ENCODE assay signal across 17 cellular contexts in the genomic region with DNA sequence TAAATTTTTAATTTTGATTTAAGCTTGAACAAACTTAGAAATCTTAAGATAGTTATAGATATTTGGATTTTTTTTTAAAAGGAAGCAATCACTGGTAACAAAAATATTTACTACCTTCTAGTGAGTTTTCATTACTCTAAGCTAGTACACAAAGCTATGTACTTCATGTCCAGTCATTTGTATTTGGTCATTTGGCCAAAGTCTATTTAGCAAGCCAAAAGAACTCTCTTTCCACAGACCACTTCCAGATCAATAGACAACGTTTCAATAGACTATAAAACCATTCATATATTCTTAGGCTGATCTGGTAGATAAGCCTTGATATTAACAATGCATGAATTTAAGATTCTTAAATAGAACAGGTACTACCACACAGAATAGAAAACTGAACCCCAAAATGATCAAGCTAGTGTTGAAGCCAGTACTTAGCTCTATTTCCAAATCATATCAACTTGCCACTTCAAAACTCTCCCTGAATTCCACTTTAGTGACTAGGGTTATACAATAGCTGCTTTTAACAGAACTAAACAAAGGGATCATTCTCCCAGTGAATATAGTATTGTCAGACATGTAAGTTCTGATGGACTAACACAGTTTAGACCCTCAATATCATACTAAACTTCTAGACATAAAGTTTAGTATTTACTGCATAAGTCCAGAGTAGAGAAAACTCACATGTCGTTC. TPM values are rescaled to one million over a fixed set of nuclear protein-coding genes. Genes with fewer than 3 reads are reported as not detected.
DNase-seq lines count a peak whose midpoint lies in the region; ATAC-seq and TF ChIP-seq lines count a peak whose summit lies in the region.
"Had no signal": no experiment of that assay in that cellular context is flagged by ENCODE, and none has a peak within 500 bp of the region (broad histone marks: within the 10 kb centered on the region; RNA-seq: fewer than 3 reads in every experiment).

No MANE protein-coding gene starts in this region.

- CTCF ChIA-PET in mammary epithelial cell (lab: Charles Lee; ENCODE audit: low non-redundant PET) (no interaction called here), MCF 10A (lab: Yijun Ruan, JAX) (interaction anchor here (0.6 to 1.3 kb wide), 3 partner anchors 12 to 507 kb away, joined by 3 to 4 read pairs (median 3); no protein-coding TSS in a partner anchor)
- CTCF ChIA-PET in activated naive CD4-positive, alpha-beta T cell treated with anti-CD3 and anti-CD28 coated beads for 36 hours (lab: Charles Lee) = interaction anchor here (0.9 kb wide), 1 partner anchor 112 kb away, joined by 4 read pairs; no protein-coding TSS in a partner anchor

- intact Hi-C loops in mammary epithelial cell (cut with micrococcal nuclease) = no loop called here
- intact Hi-C loops in MCF 10A (cut with micrococcal nuclease) = no loop called here
- intact Hi-C loops in right lobe of liver (cut with DNase I) = no loop called here
- intact Hi-C loops in activated naive CD4-positive, alpha-beta T cell treated with anti-CD3 and anti-CD28 coated beads for 36 hours (cut with micrococcal nuclease) = no loop called here

- H3K4me3 ChIP-seq in mammary epithelial cell (replicated peaks in 1 of 3; ENCODE audit: insufficient read depth in 1 of 3, low read depth in 2 of 3, low read length in 3 of 3) = no peak overlapping the region
- no peak overlapping the region for H3K4me3 ChIP-seq in right lobe of liver
- H3K4me3 ChIP-seq: BLaER1 treated with 17β-estradiol and CSF1 and Interleukin-3, amounts not matched to agents 10 nM and 100 nM; HAP-1 had no signal

- no peaks in the 10 kb centered on the region for H4K20me1 ChIP-seq in mammary epithelial cell (ENCODE audit: insufficient read depth, low read length)
- H4K20me1 ChIP-seq: BLaER1 treated with 17β-estradiol and CSF1 and Interleukin-3, amounts not matched to agents 10 nM and 100 nM had no signal

- DNase-seq in mammary epithelial cell = peak; percentile 15
- no peak for DNase-seq in MCF 10A (ENCODE audit: unreplicated experiment)
- DNase-seq in foreskin melanocyte = peak; percentile 77
- DNase-seq in right lobe of liver = no peak
- no peak for DNase-seq in activated naive CD4-positive, alpha-beta T cell treated with anti-CD3 and anti-CD28 coated beads for 36 hours
- no peak for DNase-seq in GM13976 (ENCODE audit: low spot score)
- DNase-seq: 8988T; AML-193; Calu3; CD4-positive, CD25-positive, alpha-beta regulatory T cell; DMS 273 treated with DMSO at 0.1 percent for 48 hours; DMS79; GOT3 had no signal

- ATAC-seq in right lobe of liver (peak; percentile 64 to 91 (median 82)), HG03097 (IDR thresholded peaks at IDR 0.05; ENCODE audit: low FRiP score, unreplicated experiment) (no peak), GM21786 (IDR thresholded peaks at IDR 0.05; ENCODE audit: unreplicated experiment) (no peak)

- H3K4me3 Mint-ChIP-seq in MCF 10A (ENCODE audit: unreplicated experiment) = no peak overlapping the region
- H3K4me3 Mint-ChIP-seq in activated naive CD4-positive, alpha-beta T cell treated with anti-CD3 and anti-CD28 coated beads for 36 hours = no peak overlapping the region
- H3K4me3 Mint-ChIP-seq: CD4-positive, CD25-positive, alpha-beta regulatory T cell had no signal

- peak overlapping the region; percentile 5 for H3K4me2 ChIP-seq in mammary epithelial cell (ENCODE audit: insufficient read depth, low read depth, low read length)
- H3K4me2 ChIP-seq: BLaER1 treated with 17β-estradiol and CSF1 and Interleukin-3, amounts not matched to agents 10 nM and 100 nM had no signal

- H3K36me3 Mint-ChIP-seq in MCF 10A (ENCODE audit: insufficient read depth, unreplicated experiment) = peaks cover 58% of the 10 kb centered on the region
- H3K36me3 Mint-ChIP-seq in activated naive CD4-positive, alpha-beta T cell treated with anti-CD3 and anti-CD28 coated beads for 36 hours (ENCODE audit: low read depth) = peaks cover 20% of the 10 kb centered on the region

- H3K27me3 ChIP-seq in mammary epithelial cell (ENCODE audit: insufficient read depth, low read length) (no peaks in the 10 kb centered on the region), right lobe of liver (no peaks in the 10 kb centered on the region)
- H3K27me3 ChIP-seq: BLaER1 treated with 17β-estradiol and CSF1 and Interleukin-3, amounts not matched to agents 10 nM and 100 nM had no signal

- TF ChIP-seq CTCF in mammary epithelial cell (conservative IDR thresholded peaks at IDR 0.05 in 1 of 2, IDR thresholded peaks at IDR 0.05 in 1 of 2; ENCODE audit: extremely low read depth in 1 of 2, insufficient read depth in 1 of 2, low read depth in 1 of 2, low read length in 2 of 2) (no peak), MCF 10A (IDR thresholded peaks at IDR 0.05; ENCODE audit: unreplicated experiment) (no peak), right lobe of liver (IDR thresholded peaks at IDR 0.05) (no peak), GM13976 (IDR thresholded peaks at IDR 0.05; ENCODE audit: borderline replicate concordance, control extremely low read depth, extremely low read depth, insufficient read depth, missing control alignments) (no peak)

- H3K27ac ChIP-seq in mammary epithelial cell (ENCODE audit: insufficient read depth, low read depth, low read length) (no peak overlapping the region), right lobe of liver (peak overlapping the region in 1 of 3 donors; percentile 15)
- H3K27ac ChIP-seq: BLaER1 treated with 17β-estradiol and CSF1 and Interleukin-3, amounts not matched to agents 10 nM and 100 nM had no signal

- dilution Hi-C loops in mammary epithelial cell (cut with HindIII; ENCODE audit: low sequenced_read_pairs) = no loop called here

- peaks cover 21% of the 10 kb centered on the region for H3K36me3 ChIP-seq in mammary epithelial cell (ENCODE audit: insufficient read depth, low read length)
- no peaks in the 10 kb centered on the region for H3K36me3 ChIP-seq in right lobe of liver

- POLR2A ChIA-PET in MCF 10A (lab: Yijun Ruan, JAX) = interaction anchor here (0.6 to 3.4 kb wide), 6 partner anchors 10 to 224 kb away, joined by 3 to 14 read pairs (median 3); no protein-coding TSS in a partner anchor

- H3K4me1 Mint-ChIP-seq in MCF 10A (ENCODE audit: insufficient read depth, unreplicated experiment) = no peaks in the 10 kb centered on the region
- H3K4me1 Mint-ChIP-seq in activated naive CD4-positive, alpha-beta T cell treated with anti-CD3 and anti-CD28 coated beads for 36 hours (ENCODE audit: low read depth) = no peaks in the 10 kb centered on the region

- H3K79me2 ChIP-seq in mammary epithelial cell (ENCODE audit: insufficient read depth, low read length) = peaks cover 20% of the 10 kb centered on the region

- TF ChIP-seq POLR2A in right lobe of liver (IDR thresholded peaks at IDR 0.05) = no peak

- in situ Hi-C loops in mammary epithelial cell (cut with MboI; ENCODE audit: low sequenced_read_pairs in 2 of 2) (no loop called here), GM13976 (cut with MboI; ENCODE audit: low sequenced_read_pairs, unreplicated experiment) (no loop called here)

- H3K4me1 ChIP-seq in mammary epithelial cell (ENCODE audit: insufficient read depth, low read length) (peaks cover 7% of the 10 kb centered on the region), right lobe of liver (no peaks in the 10 kb centered on the region)

- H3K9me3 ChIP-seq in mammary epithelial cell (replicated peaks; ENCODE audit: insufficient read depth, low read length) = no peaks in the 10 kb centered on the region
- no peaks in the 10 kb centered on the region for H3K9me3 ChIP-seq in right lobe of liver
- H3K9me3 ChIP-seq: BLaER1 treated with 17β-estradiol and CSF1 and Interleukin-3, amounts not matched to agents 10 nM and 100 nM; HAP-1 had no signal

- H3K27ac Mint-ChIP-seq in MCF 10A (ENCODE audit: low read depth, unreplicated experiment) = no peak overlapping the region
- no peak overlapping the region for H3K27ac Mint-ChIP-seq in activated naive CD4-positive, alpha-beta T cell treated with anti-CD3 and anti-CD28 coated beads for 36 hours
- H3K27ac Mint-ChIP-seq: CD4-positive, CD25-positive, alpha-beta regulatory T cell had no signal

- H3K27me3 Mint-ChIP-seq in MCF 10A (ENCODE audit: insufficient read depth, unreplicated experiment) = no peaks in the 10 kb centered on the region
- no peaks in the 10 kb centered on the region for H3K27me3 Mint-ChIP-seq in activated naive CD4-positive, alpha-beta T cell treated with anti-CD3 and anti-CD28 coated beads for 36 hours (ENCODE audit: low read depth)
- H3K27me3 Mint-ChIP-seq: CD4-positive, CD25-positive, alpha-beta regulatory T cell had no signal

- BruUV-seq in mammary epithelial cell (replicated peaks; lab: Mats Ljungman, UMichigan) (no TSS peak), MCF 10A (replicated peaks; lab: Mats Ljungman, UMichigan) (no TSS peak)

- 39% methylated on average over 2 of the region's 2 CpGs for WGBS in mammary epithelial cell (ENCODE audit: low coverage, missing lambda C conversion rate)
- WGBS in right lobe of liver (ENCODE audit: insufficient coverage, low coverage, low lambda C conversion rate, missing lambda C conversion rate) = 63% methylated on average over 2 of the region's 2 CpGs

- H2AFZ ChIP-seq in mammary epithelial cell (ENCODE audit: low read depth, low read length) = no peak overlapping the region

- no peak overlapping the region for H3K9ac ChIP-seq in mammary epithelial cell (ENCODE audit: insufficient read depth, low read length)
- H3K9ac ChIP-seq: BLaER1 treated with 17β-estradiol and CSF1 and Interleukin-3, amounts not matched to agents 10 nM and 100 nM had no signal

- H3K9me3 Mint-ChIP-seq in MCF 10A (ENCODE audit: unreplicated experiment) = no peaks in the 10 kb centered on the region
- H3K9me3 Mint-ChIP-seq in activated naive CD4-positive, alpha-beta T cell treated with anti-CD3 and anti-CD28 coated beads for 36 hours = no peaks in the 10 kb centered on the region
- H3K9me3 Mint-ChIP-seq: CD4-positive, CD25-positive, alpha-beta regulatory T cell had no signal

RNA-seq across cellular contexts. Expression of a gene that starts 21.7 kb away (rescaled TPM):
- total RNA-seq in mammary epithelial cell (10 to 100 TPM; 17.2 to 38.0 TPM), MCF 10A (2022) (33.0 and 33.3 TPM in 2 replicates), right lobe of liver (10 to 100 TPM in 2 of 6 experiments, 1 to 10 TPM in 4; 5.7 to 11.5 (median 8.5) TPM)
- 10.7 TPM for polyA plus RNA-seq in mammary epithelial cell
- polyA minus RNA-seq in mammary epithelial cell = 1.7 TPM
- total RNA-seq in activated naive CD4-positive, alpha-beta T cell treated with anti-CD3 and anti-CD28 coated beads for 36 hours = 10 to 100 TPM; 10.3 to 11.3 TPM

RNA-seq across cellular contexts. Expression of a gene that starts 37.4 kb away (rescaled TPM):
- total RNA-seq in mammary epithelial cell (10 to 100 TPM; 21.5 to 40.7 TPM), MCF 10A (2022) (36.3 and 41.7 TPM in 2 replicates), right lobe of liver (10 to 100 TPM; 19.6 to 34.7 (median 25.5) TPM)
- polyA plus RNA-seq in mammary epithelial cell = 6.3 TPM
- polyA minus RNA-seq in mammary epithelial cell = 71.3 TPM
- total RNA-seq in activated naive CD4-positive, alpha-beta T cell treated with anti-CD3 and anti-CD28 coated beads for 36 hours = 10 to 100 TPM; 36.0 to 41.5 TPM

Comparison
In these comparisons a context has a peak if more than half of its experiments do, and no peak if none do; other contexts are left out.
1. DNase-seq: peak in mammary epithelial cell (single experiment) and foreskin melanocyte (single experiment); none in MCF 10A (single experiment), right lobe of liver (0 of 3), activated naive CD4-positive, alpha-beta T cell treated with anti-CD3 and anti-CD28 coated beads for 36 hours (single experiment) and GM13976 (single experiment).
2. ATAC-seq: peak in right lobe of liver (4 of 4); none in HG03097 (single experiment) and GM21786 (single experiment).